In the genomic region with DNA sequence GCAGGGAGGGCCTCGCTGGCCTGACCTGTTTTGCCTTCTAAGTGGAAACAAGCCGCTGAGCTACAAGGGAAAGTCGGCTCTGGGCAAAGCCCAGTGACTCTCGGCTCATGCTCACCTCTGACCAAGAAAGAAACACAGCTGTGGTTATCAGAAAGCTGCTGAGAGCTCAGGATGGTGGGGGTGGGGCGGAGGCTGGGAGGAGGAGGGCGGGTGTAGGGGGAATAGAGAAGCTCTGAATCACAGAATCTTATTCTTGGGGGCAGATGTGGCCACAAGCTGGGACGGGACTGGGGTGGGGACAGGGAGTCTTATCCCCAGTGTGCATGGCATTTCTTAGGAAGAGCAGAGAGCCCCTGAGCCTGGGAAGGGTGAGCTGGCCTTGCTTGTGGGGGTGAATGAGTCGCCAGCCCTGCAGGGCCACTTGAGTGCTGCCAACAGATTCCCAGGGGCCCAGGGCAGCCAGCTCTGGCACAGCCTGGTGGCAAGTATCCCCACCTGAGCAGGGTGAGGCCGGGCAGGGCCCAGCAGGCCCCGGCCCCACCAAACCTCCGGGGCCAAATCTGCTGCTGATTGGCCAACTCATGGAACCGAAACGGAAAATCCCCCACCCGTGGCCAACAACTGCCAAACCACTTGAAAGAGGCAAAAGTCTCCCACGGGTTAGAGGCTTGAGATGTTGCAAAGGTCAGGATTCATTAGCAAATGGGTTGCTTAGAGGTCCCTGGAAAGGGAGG, we compare ENCODE assay signal across 8 cellular contexts.
DNase-seq lines count a peak whose midpoint lies in the region; ATAC-seq and TF ChIP-seq lines count a peak whose summit lies in the region.

No MANE protein-coding gene starts in this region.

- H3K4me3 ChIP-seq in left lung = no peak overlapping the region

- intact Hi-C loops in left lung (cut with DNase I) = no loop called here

- H3K9me3 ChIP-seq in left lung = no peaks in the 10 kb centered on the region

- TF ChIP-seq CTCF in left lung (IDR thresholded peaks at IDR 0.05) = no peak

- DNase-seq in NK-92 treated with Interleukin-12 subunit alpha and Interleukin-12 subunit beta, amount 100 ng/mL, for 24 hours (lab: John Stamatoyannopoulos, UW) = peak; percentile 72
- no peak for DNase-seq in NK-92 (lab: John Stamatoyannopoulos, UW; ENCODE audit: unreplicated experiment)
- DNase-seq in astrocyte of the hippocampus (ENCODE audit: low read depth, low spot score) = peak; percentile 94
- DNase-seq in left lung = peak in 1 of 2 donors; percentile 77
- peak; percentile 25 for DNase-seq in stimulated activated CD8-positive, alpha-beta memory T cell treated with anti-CD3 and anti-CD28 coated beads, Interleukin-12 subunit alpha, Interleukin-12 subunit beta, amount 100 ng/mL, for 4 hours (ENCODE audit: low read depth)

- peak; percentile 57 for ATAC-seq in HG03103 (IDR thresholded peaks at IDR 0.05; ENCODE audit: low read depth, unreplicated experiment)
- ATAC-seq in SK-N-SH treated with all-trans-retinoic acid at 6 μM for 48 hours = peak; percentile 84
- peak; percentile 86 for ATAC-seq in left lung
- no peak for ATAC-seq in GM21526 (IDR thresholded peaks at IDR 0.05; ENCODE audit: low FRiP score, unreplicated experiment)

- no peaks in the 10 kb centered on the region for H3K27me3 ChIP-seq in left lung

- peak overlapping the region; percentile 39 to 85 for H3K27ac ChIP-seq in left lung

- peaks cover 15 to 16% of the 10 kb centered on the region in 2 donors for H3K4me1 ChIP-seq in left lung

- no peaks in the 10 kb centered on the region for H3K36me3 ChIP-seq in left lung

TF ChIP-seq in SK-N-SH treated with all-trans-retinoic acid at 6 μM for 48 hours, 23 proteins besides CTCF, POLR2A, EP300 and RAD21:
- TF ChIP-seq ISL1 (CRISPR knock-in tag; IDR thresholded peaks at IDR 0.05) (no peak), OSR1 (CRISPR knock-in tag; IDR thresholded peaks at IDR 0.05) (no peak), ARNTL (CRISPR knock-in tag; IDR thresholded peaks at IDR 0.05; ENCODE audit: borderline replicate concordance, low read depth) (no peak), CSDC2 (CRISPR knock-in tag; IDR thresholded peaks at IDR 0.05) (no peak), ESRRG (CRISPR knock-in tag; IDR thresholded peaks at IDR 0.05) (no peak), ZC3H10 (CRISPR knock-in tag; IDR thresholded peaks at IDR 0.05) (no peak), TCF4 (CRISPR knock-in tag; IDR thresholded peaks at IDR 0.05; ENCODE audit: borderline replicate concordance) (no peak), PPARA (CRISPR knock-in tag; IDR thresholded peaks at IDR 0.05; ENCODE audit: borderline replicate concordance) (no peak), GLIS3 (CRISPR knock-in tag; IDR thresholded peaks at IDR 0.05) (no peak), ZNF565 (CRISPR knock-in tag; conservative IDR thresholded peaks at IDR 0.05; ENCODE audit: low read depth) (no peak), PATZ1 (CRISPR knock-in tag; IDR thresholded peaks at IDR 0.05; ENCODE audit: borderline replicate concordance) (no peak), RARB (CRISPR knock-in tag; IDR thresholded peaks at IDR 0.05) (no peak), BACH2 (CRISPR knock-in tag; IDR thresholded peaks at IDR 0.05; ENCODE audit: borderline replicate concordance) (no peak), ZFP30 (CRISPR knock-in tag; IDR thresholded peaks at IDR 0.05) (no peak), CSRNP3 (CRISPR knock-in tag; IDR thresholded peaks at IDR 0.05) (no peak), ZFP3 (CRISPR knock-in tag; IDR thresholded peaks at IDR 0.05) (no peak), TSHZ2 (CRISPR knock-in tag; IDR thresholded peaks at IDR 0.05) (no peak), TOX (CRISPR knock-in tag; IDR thresholded peaks at IDR 0.05; ENCODE audit: borderline replicate concordance) (no peak)
- TF ChIP-seq, protein P1, sequence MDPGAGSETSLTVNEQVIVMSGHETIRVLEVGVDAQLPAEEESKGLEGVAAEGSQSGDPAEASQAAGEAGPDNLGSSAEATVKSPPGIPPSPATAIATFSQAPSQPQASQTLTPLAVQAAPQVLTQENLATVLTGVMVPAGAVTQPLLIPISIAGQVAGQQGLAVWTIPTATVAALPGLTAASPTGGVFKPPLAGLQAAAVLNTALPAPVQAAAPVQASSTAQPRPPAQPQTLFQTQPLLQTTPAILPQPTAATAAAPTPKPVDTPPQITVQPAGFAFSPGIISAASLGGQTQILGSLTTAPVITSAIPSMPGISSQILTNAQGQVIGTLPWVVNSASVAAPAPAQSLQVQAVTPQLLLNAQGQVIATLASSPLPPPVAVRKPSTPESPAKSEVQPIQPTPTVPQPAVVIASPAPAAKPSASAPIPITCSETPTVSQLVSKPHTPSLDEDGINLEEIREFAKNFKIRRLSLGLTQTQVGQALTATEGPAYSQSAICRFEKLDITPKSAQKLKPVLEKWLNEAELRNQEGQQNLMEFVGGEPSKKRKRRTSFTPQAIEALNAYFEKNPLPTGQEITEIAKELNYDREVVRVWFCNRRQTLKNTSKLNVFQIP (CRISPR knock-in tag; IDR thresholded peaks at IDR 0.05; ENCODE audit: borderline replicate concordance, low read depth) = no peak
TF ChIP-seq in SK-N-SH treated with all-trans-retinoic acid at 6 μM for 48 hours: peak in this region for 0.
